In genomic region chr2:104434363-104434792, GRCh38 we compare ENCODE assay signal across 1 cellular context.
A peak's percentile ranks its signal among the peaks of the same experiment; 100 is the strongest.
TF ChIP-seq lines count a peak whose summit lies in the region.

No MANE protein-coding gene starts in this region.

TF ChIP-seq in SK-N-SH, 30 proteins besides CTCF, POLR2A, EP300 and RAD21 (continued from another document):
- TF ChIP-seq USF2 (IDR thresholded peaks at IDR 0.05; ENCODE audit: borderline replicate concordance, low read depth, low read length) (no peak), RXRA (IDR thresholded peaks at IDR 0.05; ENCODE audit: borderline replicate concordance, low read depth) (no peak), USF1 (IDR thresholded peaks at IDR 0.05; ENCODE audit: borderline replicate concordance, low read depth) (no peak), MXI1 (IDR thresholded peaks at IDR 0.05; ENCODE audit: low read depth, low read length) (peak; percentile 46; the same call in 1 of the 2 replicates), PBX3 (IDR thresholded peaks at IDR 0.05) (no peak), TAF1 (IDR thresholded peaks at IDR 0.05; ENCODE audit: borderline replicate concordance, low read depth, low read length) (no peak)
